26 cellular contexts compared by ENCODE assay signal in the genomic region with DNA sequence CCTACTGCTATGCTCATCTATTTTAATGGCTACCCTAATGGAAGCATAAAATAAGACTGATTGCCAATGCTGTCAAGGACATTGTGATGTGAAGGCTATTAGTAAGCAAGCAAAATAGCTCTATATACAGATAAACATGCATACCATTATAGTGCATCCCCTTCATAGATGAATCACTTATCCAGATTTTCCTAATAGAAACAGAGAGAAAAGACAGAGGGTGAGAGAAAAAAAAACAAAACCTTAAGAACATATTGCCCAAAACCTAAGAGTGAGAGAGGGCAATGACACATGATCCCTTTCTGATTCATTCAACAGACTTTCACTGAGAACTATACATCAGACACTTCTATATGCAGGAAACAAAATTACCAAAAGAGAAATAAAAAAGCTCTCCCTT.
"Had no signal": no experiment of that assay in that cellular context is flagged by ENCODE, and none has a peak within 500 bp of the region (broad histone marks: within the 10 kb centered on the region; RNA-seq: fewer than 3 reads in every experiment).

No MANE protein-coding gene starts in this region.

- H3K36me3 Mint-ChIP-seq: activated naive CD4-positive, alpha-beta T cell treated with anti-CD3 and anti-CD28 coated beads, Interleukin-2, amount 50 U/mL, for 24 hours; brain had no signal

- H3K4me3 ChIP-seq: ascending aorta, cardiac muscle cell, MG63, PC-9, SK-N-MC had no signal

- H3K27ac Mint-ChIP-seq: activated CD8-positive, alpha-beta T cell treated with anti-CD3 and anti-CD28 coated beads for 36 hours; activated naive CD4-positive, alpha-beta T cell treated with anti-CD3 and anti-CD28 coated beads, Interleukin-2, amount 50 U/mL, for 24 hours; T-helper 1 cell treated with Interleukin-12 subunit alpha and Interleukin-12 subunit beta and Interleukin-4 antibody, amounts not matched to agents 30 μg/mL and 1 μg/mL, for 36 hours had no signal

- ATAC-seq: activated CD4-positive, CD25-positive, alpha-beta regulatory T cell treated with anti-CD3 and anti-CD28 coated beads, Interleukin-2, amount 50 U/mL, for 24 hours; activated CD8-positive, alpha-beta T cell treated with anti-CD3 and anti-CD28 coated beads for 36 hours; Right ventricle myocardium inferior had no signal

- H3K27me3 ChIP-seq: ascending aorta, cardiac muscle cell, MG63 had no signal

- H3K4me2 ChIP-seq: KMS-11, PC-9 had no signal

- H3K4me3 Mint-ChIP-seq: activated CD8-positive, alpha-beta T cell treated with anti-CD3 and anti-CD28 coated beads for 36 hours; activated naive CD4-positive, alpha-beta T cell treated with anti-CD3 and anti-CD28 coated beads, Interleukin-2, amount 50 U/mL, for 24 hours; brain; T-helper 1 cell treated with Interleukin-12 subunit alpha and Interleukin-12 subunit beta and Interleukin-4 antibody, amounts not matched to agents 30 μg/mL and 1 μg/mL, for 36 hours had no signal

- DNase-seq: activated CD4-positive, alpha-beta T cell treated with anti-CD3 and anti-CD28 coated beads for 4 hours; activated CD8-positive, alpha-beta memory T cell treated with anti-CD3 and anti-CD28 coated beads, Interleukin-2, amount 50 U/mL, for 48 hours; activated CD8-positive, alpha-beta T cell treated with anti-CD3 and anti-CD28 coated beads for 36 hours; activated T-cell treated with anti-CD3 and anti-CD28 coated beads, Interleukin-2, amount 50 U/mL, for 1 hour; amniotic stem cell; MG63; MV-4-11; NCI-H1092 treated with DMSO at 0.1 percent for 48 hours; NCI-H1417 treated with DMSO at 0.1 percent for 48 hours; NCI-H1694; NCI-H2029; NCI-H2107; NCI-H2171 treated with DMSO at 0.1 percent for 48 hours; NCI-H226; NCI-H524; PC-9; SW 1271 had no signal

- H3K36me3 ChIP-seq: ascending aorta, cardiac muscle cell, MG63 had no signal

- H3K27me3 Mint-ChIP-seq: activated CD8-positive, alpha-beta T cell treated with anti-CD3 and anti-CD28 coated beads for 36 hours; activated naive CD4-positive, alpha-beta T cell treated with anti-CD3 and anti-CD28 coated beads, Interleukin-2, amount 50 U/mL, for 24 hours; brain had no signal

- H3K4me1 Mint-ChIP-seq: activated naive CD4-positive, alpha-beta T cell treated with anti-CD3 and anti-CD28 coated beads, Interleukin-2, amount 50 U/mL, for 24 hours had no signal

- H3K9me3 ChIP-seq: ascending aorta, MG63 had no signal

- H3K9ac ChIP-seq: KMS-11 had no signal

- H2AFZ ChIP-seq: PC-9 had no signal

- H3K9me3 Mint-ChIP-seq: brain had no signal

- H3K4me1 ChIP-seq: ascending aorta had no signal

- H3K27ac ChIP-seq: ascending aorta, cardiac muscle cell, KMS-11, PC-9, SK-N-MC had no signal
